15 cellular contexts compared by ENCODE assay signal in the genomic region with DNA sequence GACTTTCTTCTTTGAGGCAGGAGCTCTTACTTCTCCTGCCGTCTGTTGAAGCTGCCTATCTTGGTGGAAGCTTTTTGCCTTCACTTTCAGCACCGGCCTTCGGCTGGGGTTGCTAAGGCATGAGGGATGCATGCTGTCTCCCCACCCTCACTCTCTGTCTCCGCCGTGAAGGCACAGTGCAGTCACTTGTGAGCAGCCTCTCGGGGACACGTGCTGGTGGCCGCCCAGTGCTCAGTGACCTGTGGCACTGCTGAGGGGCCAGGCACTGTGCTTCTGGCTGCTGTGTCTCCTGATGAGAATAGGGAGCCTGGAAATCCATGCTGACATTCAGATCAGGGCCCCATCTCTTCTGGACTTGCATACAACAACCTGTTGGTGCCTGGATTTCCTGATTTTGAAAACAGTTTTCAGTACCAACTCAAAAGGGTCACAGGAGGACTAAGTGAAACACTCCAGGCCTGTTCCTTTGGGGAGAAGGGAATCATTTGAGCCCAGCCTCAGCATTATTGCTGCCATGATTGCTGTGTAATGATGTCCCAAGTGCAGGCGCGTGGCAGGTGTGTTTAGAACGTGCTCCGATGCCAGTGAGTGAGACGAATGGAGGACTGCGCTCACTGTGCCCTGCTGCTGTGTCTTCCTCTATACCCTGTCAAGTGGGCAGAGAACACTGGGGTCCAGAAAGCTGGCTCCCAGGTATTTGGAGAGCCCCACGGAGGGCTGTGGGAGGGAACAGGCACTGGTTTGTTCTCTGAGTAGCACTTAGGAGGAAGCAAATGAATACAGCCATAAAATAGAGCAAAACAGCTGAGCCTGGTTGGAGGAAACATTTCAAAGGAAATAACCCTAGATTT.
"Had no signal": no experiment of that assay in that cellular context is flagged by ENCODE, and none has a peak within 500 bp of the region (broad histone marks: within the 10 kb centered on the region; RNA-seq: fewer than 3 reads in every experiment).

No MANE protein-coding gene starts in this region.

- H3K9me3 ChIP-seq: breast epithelium, esophagus squamous epithelium, sigmoid colon, testis, uterus had no signal

- H3K4me3 Mint-ChIP-seq: activated CD4-positive, alpha-beta memory T cell treated with anti-CD3 and anti-CD28 coated beads, Interleukin-2, amount 10 ng/mL, durations not matched to agents 7 days and 5 days; activated naive CD4-positive, alpha-beta T cell treated with anti-CD3 and anti-CD28 coated beads, Interleukin-2, amount 50 U/mL, for 24 hours had no signal

- DNase-seq: activated CD4-positive, alpha-beta memory T cell treated with anti-CD3 and anti-CD28 coated beads, Interleukin-2, amount 10 ng/mL, durations not matched to agents 7 days and 5 days; activated CD8-positive, alpha-beta memory T cell treated with anti-CD3 and anti-CD28 coated beads, Interleukin-2, amount 50 U/mL, for 48 hours; esophagus squamous epithelium; foreskin fibroblast; left cardiac atrium; sigmoid colon; stimulated activated CD4-positive, alpha-beta T cell treated with anti-CD3 and anti-CD28 coated beads, Interleukin-2, amount 100 ng/mL, for 24 hours; stimulated activated naive CD4-positive, alpha-beta T cell treated with Interleukin-2 at 50 U/mL for 16 hours; SW 1271; testis; uterus had no signal

- H3K36me3 ChIP-seq: breast epithelium, esophagus squamous epithelium, uterus had no signal

- H3K9me3 Mint-ChIP-seq: activated CD4-positive, alpha-beta memory T cell treated with anti-CD3 and anti-CD28 coated beads, Interleukin-2, amount 10 ng/mL, durations not matched to agents 7 days and 5 days; activated naive CD4-positive, alpha-beta T cell treated with anti-CD3 and anti-CD28 coated beads, Interleukin-2, amount 50 U/mL, for 24 hours; activated T-helper 2 cell treated with anti-CD3 and anti-CD28 coated beads, Interferon-gamma antibody, Interleukin-2, Interleukin-4, amounts not matched to agents 10 μg/mL and 5 μg/mL and 100 μg/mL, durations not matched to agents 14 hours and 24 hours and 36 hours; naive thymus-derived CD4-positive, alpha-beta T cell had no signal

- H3K4me1 ChIP-seq: breast epithelium, sigmoid colon, testis, uterus had no signal

- H3K4me3 ChIP-seq: breast epithelium, esophagus squamous epithelium, sigmoid colon, testis, uterus had no signal

- H3K27ac ChIP-seq: breast epithelium, esophagus squamous epithelium, sigmoid colon, testis, uterus had no signal

- H3K27me3 Mint-ChIP-seq: activated naive CD4-positive, alpha-beta T cell treated with anti-CD3 and anti-CD28 coated beads, Interleukin-2, amount 50 U/mL, for 24 hours had no signal

- H3K27me3 ChIP-seq: breast epithelium, esophagus squamous epithelium, sigmoid colon, testis, uterus had no signal

- H3K27ac Mint-ChIP-seq: activated CD4-positive, alpha-beta memory T cell treated with anti-CD3 and anti-CD28 coated beads, Interleukin-2, amount 10 ng/mL, durations not matched to agents 7 days and 5 days; activated naive CD4-positive, alpha-beta T cell treated with anti-CD3 and anti-CD28 coated beads, Interleukin-2, amount 50 U/mL, for 24 hours; activated T-helper 2 cell treated with anti-CD3 and anti-CD28 coated beads, Interferon-gamma antibody, Interleukin-2, Interleukin-4, amounts not matched to agents 10 μg/mL and 5 μg/mL and 100 μg/mL, durations not matched to agents 14 hours and 24 hours and 36 hours had no signal

- ATAC-seq: left cardiac atrium had no signal
